ENCODE assay signal across 15 cellular contexts in the genomic region with DNA sequence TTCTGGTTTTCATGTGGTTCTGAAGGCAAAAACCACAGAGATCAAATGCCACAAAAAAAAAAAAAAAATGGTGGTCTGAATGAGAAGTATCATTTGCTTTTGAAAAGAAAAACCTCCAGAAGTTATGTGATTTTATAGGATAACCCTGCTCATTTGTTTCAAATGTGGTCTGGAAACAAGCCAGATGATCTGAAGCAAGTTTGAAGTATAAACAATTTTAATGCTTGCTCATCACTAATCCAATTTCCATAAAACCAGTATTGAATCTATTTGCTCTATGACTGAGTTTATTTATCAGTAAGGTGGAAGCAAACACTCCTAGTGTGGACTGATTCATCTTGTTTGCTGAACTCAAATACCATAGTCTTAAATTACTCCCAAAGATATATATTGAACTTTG.
DNase-seq lines count a peak whose midpoint lies in the region; ATAC-seq, FAIRE-seq and TF ChIP-seq lines count a peak whose summit lies in the region.
"Had no signal": no experiment of that assay in that cellular context is flagged by ENCODE, and none has a peak within 500 bp of the region (broad histone marks: within the 10 kb centered on the region; RNA-seq: fewer than 3 reads in every experiment).

No MANE protein-coding gene starts in this region.

- ATAC-seq in IMR-90 (ENCODE audit: low read depth): no peak
- ATAC-seq in HepG2: no peak
- ATAC-seq in HG03097 (IDR thresholded peaks at IDR 0.05; ENCODE audit: low FRiP score, unreplicated experiment): no peak
- ATAC-seq: GM12878 had no signal

- no peak overlapping the region for H2BK120ac ChIP-seq in IMR-90 (ENCODE audit: low read depth, low read length)

- no peaks in the 10 kb centered on the region for H4K20me1 ChIP-seq in IMR-90 (ENCODE audit: insufficient read depth, low read length)
- H4K20me1 ChIP-seq in HepG2 (ENCODE audit: insufficient read depth, low read length): no peaks in the 10 kb centered on the region
- H4K20me1 ChIP-seq: BLaER1 treated with 17β-estradiol and CSF1 and Interleukin-3, amounts not matched to agents 10 nM and 100 nM had no signal

- H2BK20ac ChIP-seq in IMR-90 (ENCODE audit: low read depth, low read length): no peak overlapping the region

- DNase-seq in AG10803 (ENCODE audit: low read depth) (peak; percentile 0), IMR-90 (peak; percentile 46), brain microvascular endothelial cell (peak; percentile 46), HepG2 (ENCODE audit: low spot score) (no peak), NCI-H526 treated with DMSO at 0.1 percent for 48 hours (lab: John Stamatoyannopoulos, UW) (no peak)
- no peak for DNase-seq in effector CD8-positive, alpha-beta T cell (lab: John Stamatoyannopoulos, UW)
- DNase-seq in stimulated activated CD4-positive, alpha-beta T cell treated with anti-CD3 and anti-CD28 coated beads, Interleukin-2, amount 100 ng/mL, for 24 hours: no peak
- DNase-seq: activated CD4-positive, alpha-beta memory T cell treated with anti-CD3 and anti-CD28 coated beads for 36 hours; effector memory CD4-positive, alpha-beta T cell; head of caudate nucleus; kidney glomerular epithelial cell had no signal

- no peaks in the 10 kb centered on the region for H3K9me3 ChIP-seq in IMR-90 (ENCODE audit: control insufficient read depth, insufficient read depth, low read length)
- peaks cover 88% of the 10 kb centered on the region for H3K9me3 ChIP-seq in HepG2 (ENCODE audit: low read length)
- H3K9me3 ChIP-seq: BLaER1 treated with 17β-estradiol and CSF1 and Interleukin-3, amounts not matched to agents 10 nM and 100 nM had no signal

- TF ChIP-seq EP300 in HepG2 (IDR thresholded peaks at IDR 0.05; ENCODE audit: low read depth in 2 of 2, low read length in 2 of 2) (no peak), HepG2 (CRISPR knock-in tag; IDR thresholded peaks at IDR 0.05; ENCODE audit: borderline replicate concordance) (no peak)

- no peak overlapping the region for H3K23ac ChIP-seq in IMR-90 (ENCODE audit: low read depth, low read length)

- H3K9ac ChIP-seq in IMR-90 (ENCODE audit: low read depth, low read length) (no peak overlapping the region), HepG2 (ENCODE audit: insufficient read depth, low read depth, low read length) (no peak overlapping the region)
- H3K9ac ChIP-seq: BLaER1 treated with 17β-estradiol and CSF1 and Interleukin-3, amounts not matched to agents 10 nM and 100 nM; parathyroid adenoma had no signal

- no peak overlapping the region for H2AK9ac ChIP-seq in IMR-90 (replicated peaks; ENCODE audit: low read depth, low read length, poor library complexity)

- H4K5ac ChIP-seq in IMR-90 (ENCODE audit: low read depth, low read length): no peak overlapping the region

- no TSS peak for BruUV-seq in IMR-90 (replicated peaks; lab: Mats Ljungman, UMichigan)
- BruUV-seq in HepG2 (replicated peaks; lab: Mats Ljungman, UMichigan): no TSS peak

- TF ChIP-seq POLR2A in IMR-90 (IDR thresholded peaks at IDR 0.05; ENCODE audit: low read depth, low read length) (no peak), HepG2 (IDR thresholded peaks at IDR 0.05; ENCODE audit: insufficient read depth in 1 of 2, low read depth in 2 of 2, low read length in 2 of 2) (no peak)

- intact Hi-C loops in IMR-90 (cut with micrococcal nuclease): no loop called here
- intact Hi-C loops in HepG2 (cut with micrococcal nuclease; ENCODE audit: unreplicated experiment): no loop called here

- H3K27me3 ChIP-seq in IMR-90 (ENCODE audit: control insufficient read depth, insufficient read depth, low read length) (no peaks in the 10 kb centered on the region), brain microvascular endothelial cell (replicated peaks) (no peaks in the 10 kb centered on the region), HepG2 (ENCODE audit: control insufficient read depth in 1 of 2, insufficient read depth in 2 of 2, low read length in 2 of 2) (no peaks in the 10 kb centered on the region)
- H3K27me3 ChIP-seq: BLaER1 treated with 17β-estradiol and CSF1 and Interleukin-3, amounts not matched to agents 10 nM and 100 nM had no signal

- H3K4me3 ChIP-seq in AG10803 (ENCODE audit: low read length): no peak overlapping the region
- H3K4me3 ChIP-seq in IMR-90 (ENCODE audit: insufficient read depth, low read depth, low read length): no peak overlapping the region
- no peak overlapping the region for H3K4me3 ChIP-seq in brain microvascular endothelial cell (ENCODE audit: low read depth, low read length)
- no peak overlapping the region for H3K4me3 ChIP-seq in HepG2 (replicated peaks in 1 of 3; ENCODE audit: insufficient read depth in 1 of 3, low read depth in 2 of 3, low read length in 3 of 3)
- H3K4me3 ChIP-seq: BLaER1 treated with 17β-estradiol and CSF1 and Interleukin-3, amounts not matched to agents 10 nM and 100 nM; GM12878 had no signal

- H3K56ac ChIP-seq in IMR-90 (ENCODE audit: extremely low read depth, insufficient read depth, low read length): no peak overlapping the region

- no peaks in the 10 kb centered on the region for H3K4me1 ChIP-seq in IMR-90 (ENCODE audit: control insufficient read depth, insufficient read depth, low read length)
- no peaks in the 10 kb centered on the region for H3K4me1 ChIP-seq in HepG2 (ENCODE audit: insufficient read depth, low read length)
- H3K4me1 ChIP-seq: BLaER1 treated with 17β-estradiol and CSF1 and Interleukin-3, amounts not matched to agents 10 nM and 100 nM; parathyroid adenoma had no signal

- TF ChIP-seq CTCF in AG10803 (conservative IDR thresholded peaks at IDR 0.05; ENCODE audit: low read length): no peak
- no peak for TF ChIP-seq CTCF in IMR-90 (conservative IDR thresholded peaks at IDR 0.05; ENCODE audit: low read depth, low read length)
- no peak for TF ChIP-seq CTCF in brain microvascular endothelial cell (IDR thresholded peaks at IDR 0.05; ENCODE audit: low read depth, low read length, missing control alignments)
- no peak for TF ChIP-seq CTCF in HepG2 (CRISPR knock-in tag; IDR thresholded peaks at IDR 0.05)

- no peak overlapping the region for H3K14ac ChIP-seq in IMR-90 (replicated peaks; ENCODE audit: low read depth, low read length)

- TF ChIP-seq RAD21 in IMR-90 (IDR thresholded peaks at IDR 0.05; ENCODE audit: low read length): no peak
- no peak for TF ChIP-seq RAD21 in HepG2 (CRISPR knock-in tag; IDR thresholded peaks at IDR 0.05)

- H4K8ac ChIP-seq in IMR-90 (ENCODE audit: low read depth in 2 of 2, low read length in 2 of 2): no peak overlapping the region

- H2BK15ac ChIP-seq in IMR-90 (ENCODE audit: low read depth, low read length): no peak overlapping the region

- no peaks in the 10 kb centered on the region for H3K79me2 ChIP-seq in HepG2 (ENCODE audit: insufficient read depth, low read length)
- H3K79me2 ChIP-seq: parathyroid adenoma had no signal

- CTCF ChIA-PET in IMR-90 (lab: Yijun Ruan, JAX) (interaction anchor here (0.7 kb wide), 1 partner anchor 192 kb away, joined by 3 read pairs; no protein-coding TSS in a partner anchor), HepG2 (lab: Yijun Ruan, JAX; ENCODE audit: low intra/inter-chr PET ratio, low total read pairs) (no interaction called here)

- H3K36me3 ChIP-seq in IMR-90 (ENCODE audit: control insufficient read depth, insufficient read depth, low read length) (no peaks in the 10 kb centered on the region), brain microvascular endothelial cell (replicated peaks) (no peaks in the 10 kb centered on the region), HepG2 (replicated peaks in 1 of 2; ENCODE audit: control insufficient read depth in 1 of 2, insufficient read depth in 2 of 2, low read length in 2 of 2) (no peaks in the 10 kb centered on the region)
- H3K36me3 ChIP-seq: BLaER1 treated with 17β-estradiol and CSF1 and Interleukin-3, amounts not matched to agents 10 nM and 100 nM had no signal

- no peak overlapping the region for H3K18ac ChIP-seq in IMR-90 (ENCODE audit: low read depth, low read length)

- no peak overlapping the region for H2AK5ac ChIP-seq in IMR-90 (ENCODE audit: low read depth, low read length)

- POLR2A ChIA-PET in IMR-90 (lab: Charles Lee; ENCODE audit: unreplicated experiment): no interaction called here
- POLR2A ChIA-PET in HepG2 (lab: Yijun Ruan, JAX): no interaction called here

- no peak overlapping the region for H3K4ac ChIP-seq in IMR-90 (ENCODE audit: low read depth, low read length)

- no peaks in the 10 kb centered on the region for H3K9me1 ChIP-seq in IMR-90 (ENCODE audit: insufficient read depth, low read length)

- in situ Hi-C loops in IMR-90 (cut with MboI; ENCODE audit: low sequenced_read_pairs) (no loop called here), brain microvascular endothelial cell (cut with HindIII; ENCODE audit: low pct_ligation_motif_present, low sequenced_read_pairs) (no loop called here), HepG2 (cut with HindIII; ENCODE audit: extremely low pct_ligation_motif_present, low pct_unique_long_range_greater_than_20kb) (no loop called here)

- H3K4me2 ChIP-seq in IMR-90 (ENCODE audit: low read depth, low read length): no peak overlapping the region
- no peak overlapping the region for H3K4me2 ChIP-seq in HepG2 (ENCODE audit: low read depth, low read length)
- H3K4me2 ChIP-seq: BLaER1 treated with 17β-estradiol and CSF1 and Interleukin-3, amounts not matched to agents 10 nM and 100 nM had no signal

- no peak overlapping the region for H3K27ac ChIP-seq in IMR-90 (ENCODE audit: insufficient read depth, low read length)
- no peak overlapping the region for H3K27ac ChIP-seq in brain microvascular endothelial cell
- no peak overlapping the region for H3K27ac ChIP-seq in HepG2 (ENCODE audit: extremely low read length, insufficient read depth, low read length)
- H3K27ac ChIP-seq: BLaER1 treated with 17β-estradiol and CSF1 and Interleukin-3, amounts not matched to agents 10 nM and 100 nM; parathyroid adenoma had no signal

- dilution Hi-C loops in IMR-90 (cut with HindIII; ENCODE audit: low sequenced_read_pairs, unreplicated experiment): no loop called here

- H4K91ac ChIP-seq in IMR-90 (ENCODE audit: insufficient read depth, low read depth, low read length): no peak overlapping the region

- no peaks in the 10 kb centered on the region for H3K79me1 ChIP-seq in IMR-90 (ENCODE audit: low read depth in 1 of 2, low read length in 2 of 2)

- no peak overlapping the region for H2AFZ ChIP-seq in IMR-90 (replicated peaks; ENCODE audit: low read length, poor library complexity)
- no peak overlapping the region for H2AFZ ChIP-seq in HepG2 (ENCODE audit: low read length)
- H2AFZ ChIP-seq: parathyroid adenoma had no signal

- no peak for FAIRE-seq in HepG2 (lab: Jason Lieb, UNC)
- FAIRE-seq: GM12878 had no signal

- H2BK5ac ChIP-seq in IMR-90 (ENCODE audit: low read depth, low read length, poor library complexity, severe bottlenecking): no peak overlapping the region

TF ChIP-seq in IMR-90, 13 proteins besides CTCF, POLR2A, EP300 and RAD21:
- TF ChIP-seq MAFK (IDR thresholded peaks at IDR 0.05; ENCODE audit: low read depth, low read length) (peak; percentile 42; the same call in 1 of the 2 replicates), RCOR1 (IDR thresholded peaks at IDR 0.05; ENCODE audit: insufficient replicate concordance, low read length) (no peak)

Comparison
In these comparisons a context has a peak if more than half of its experiments do, and no peak if none do; other contexts are left out.
1. DNase-seq: peak in AG10803 (single experiment), IMR-90 (single experiment) and brain microvascular endothelial cell (single experiment); none in HepG2 (single experiment), effector CD8-positive, alpha-beta T cell (single experiment), NCI-H526 treated with DMSO at 0.1 percent for 48 hours (single experiment) and stimulated activated CD4-positive, alpha-beta T cell treated with anti-CD3 and anti-CD28 coated beads, Interleukin-2, amount 100 ng/mL, for 24 hours (0 of 2).